Comparison of ENCODE assay signal across 8 cellular contexts in the genomic region with DNA sequence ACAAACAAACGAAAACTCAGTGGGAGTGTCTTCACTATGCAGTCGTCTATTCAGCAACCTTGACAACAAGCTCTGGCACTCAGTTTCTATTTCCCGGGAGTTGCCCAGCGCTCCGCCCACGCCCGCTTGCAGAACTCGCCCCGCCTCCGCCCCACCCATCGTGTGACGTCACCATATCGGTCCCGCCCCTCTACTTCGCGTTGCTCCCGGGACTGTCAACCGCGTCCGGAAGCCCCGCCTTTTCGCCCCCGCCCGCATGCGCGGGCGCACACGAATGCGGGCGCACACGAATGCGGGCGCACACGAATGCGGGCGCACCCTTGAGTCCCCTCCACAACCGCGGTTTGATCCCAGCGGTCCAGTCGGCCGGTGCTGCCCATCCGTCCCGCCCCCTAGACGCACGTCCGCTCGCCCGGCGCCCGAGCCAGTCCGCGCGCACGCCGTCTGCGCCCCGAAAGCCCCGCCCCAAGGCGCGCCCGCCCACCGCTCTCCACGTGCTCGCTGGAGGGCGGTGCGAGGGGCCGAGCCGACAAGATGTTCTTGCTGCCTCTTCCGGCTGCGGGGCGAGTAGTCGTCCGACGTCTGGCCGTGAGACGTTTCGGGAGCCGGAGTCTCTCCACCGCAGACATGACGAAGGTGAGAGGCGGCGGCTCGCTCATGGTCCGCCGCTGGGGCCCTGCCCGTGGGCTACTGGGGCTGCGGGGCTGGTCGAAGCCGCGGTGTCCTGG. TPM values are rescaled to one million over a fixed set of nuclear protein-coding genes. Genes with fewer than 3 reads are reported as not detected.
A peak's percentile ranks its signal among the peaks of the same experiment; 100 is the strongest.
DNase-seq lines count a peak whose midpoint lies in the region; ATAC-seq and TF ChIP-seq lines count a peak whose summit lies in the region.

A gene (plus strand): TSS at position 267 of the 728 bp plus-strand sequence. CDS start 268 bp downstream, at position 535.

- peak within 1 kb of the TSS; percentile 62 for H3K27ac ChIP-seq in IMR-90 (ENCODE audit: insufficient read depth, low read length)
- peak within 1 kb of the TSS; percentile 57 for H3K27ac ChIP-seq in epithelial cell of prostate

- intact Hi-C loops in IMR-90 (cut with micrococcal nuclease) (loop anchor here (1.0 to 5.0 kb wide), 4 partner anchors 28 to 1016 kb away; a partner anchor contains a TSS), mucosa of descending colon (cut with DNase I, micrococcal nuclease) (no loop called here)

- H2AFZ ChIP-seq in IMR-90 (replicated peaks; ENCODE audit: low read length, poor library complexity), result peak within 1 kb of the TSS; percentile 98

- peak within 1 kb of the TSS; percentile 94 for H3K4me2 ChIP-seq in IMR-90 (ENCODE audit: low read depth, low read length)

- TF ChIP-seq RAD21 in IMR-90 (IDR thresholded peaks at IDR 0.05; ENCODE audit: low read length), result no peak

- H3K79me1 ChIP-seq in IMR-90 (ENCODE audit: low read depth in 1 of 2, low read length in 2 of 2), result peaks cover 16 to 21% of the 10 kb centered on the region in 2 experiments

- H3K4me3 ChIP-seq in IMR-90 (ENCODE audit: insufficient read depth, low read depth, low read length) (peak within 1 kb of the TSS; percentile 65), mucosa of descending colon (peak within 1 kb of the TSS; percentile 79)

- peak; percentile 95 for TF ChIP-seq POLR2A in IMR-90 (IDR thresholded peaks at IDR 0.05; ENCODE audit: low read depth, low read length)

- peak within 1 kb of the TSS in 1 of 2 experiments; percentile 55; a peak in 1 of 4 replicates for H4K8ac ChIP-seq in IMR-90 (ENCODE audit: low read depth in 2 of 2, low read length in 2 of 2)

- dilution Hi-C loops in IMR-90 (cut with HindIII; ENCODE audit: low sequenced_read_pairs, unreplicated experiment), result no loop called here

- 0 out of 2 replicates have a peak within 1 kb of the TSS, but pooled peaks have one; percentile 49 for H3K56ac ChIP-seq in IMR-90 (ENCODE audit: extremely low read depth, insufficient read depth, low read length)

- H4K91ac ChIP-seq in IMR-90 (ENCODE audit: insufficient read depth, low read depth, low read length), result no peak within 1 kb of the TSS

- H3K9ac ChIP-seq in IMR-90 (ENCODE audit: low read depth, low read length), result peak within 1 kb of the TSS; percentile 66

- H2AK5ac ChIP-seq in IMR-90 (ENCODE audit: low read depth, low read length), result no peak within 1 kb of the TSS; the same call in 1 of the 2 replicates

- CTCF ChIA-PET in IMR-90 (lab: Yijun Ruan, JAX), result interaction anchor here (0.5 kb wide), 1 partner anchor 160 kb away, joined by 3 read pairs; no protein-coding TSS in a partner anchor

- POLR2A ChIA-PET in IMR-90 (lab: Charles Lee; ENCODE audit: unreplicated experiment), result no interaction called here

- H3K23ac ChIP-seq in IMR-90 (ENCODE audit: low read depth, low read length), result peak within 1 kb of the TSS; percentile 79

- no peaks in the 10 kb centered on the region for H3K27me3 ChIP-seq in IMR-90 (ENCODE audit: control insufficient read depth, insufficient read depth, low read length)

- H3K9me3 ChIP-seq in IMR-90 (ENCODE audit: control insufficient read depth, insufficient read depth, low read length) (no peaks in the 10 kb centered on the region), mucosa of descending colon (no peaks in the 10 kb centered on the region)

- no peak within 1 kb of the TSS for H2BK120ac ChIP-seq in IMR-90 (ENCODE audit: low read depth, low read length)

- ATAC-seq in GM21528 (IDR thresholded peaks at IDR 0.05; ENCODE audit: low FRiP score, unreplicated experiment), result peak; percentile 90
- ATAC-seq in IMR-90 (ENCODE audit: low read depth), result peak; percentile 97
- ATAC-seq in mucosa of descending colon, result peak; percentile 96

- no peak within 1 kb of the TSS for H2BK15ac ChIP-seq in IMR-90 (ENCODE audit: low read depth, low read length)

- H4K5ac ChIP-seq in IMR-90 (ENCODE audit: low read depth, low read length), result no peak within 1 kb of the TSS; the same call in 1 of the 2 replicates

- TF ChIP-seq CTCF in IMR-90 (conservative IDR thresholded peaks at IDR 0.05; ENCODE audit: low read depth, low read length) (0 out of 2 replicates have a peak, but pooled peaks have one; percentile 1), mucosa of descending colon (IDR thresholded peaks at IDR 0.05) (peak; percentile 1)

- peak within 1 kb of the TSS; percentile 28; the same call in 1 of the 2 replicates for H3K14ac ChIP-seq in IMR-90 (replicated peaks; ENCODE audit: low read depth, low read length)

- in situ Hi-C loops in IMR-90 (cut with MboI; ENCODE audit: low sequenced_read_pairs), result loop anchor here (25.0 kb wide), 2 partner anchors 235 to 435 kb away; a partner anchor contains a TSS

- H3K9me1 ChIP-seq in IMR-90 (ENCODE audit: insufficient read depth, low read length), result peaks cover 3% of the 10 kb centered on the region

- H3K4ac ChIP-seq in IMR-90 (ENCODE audit: low read depth, low read length), result peak within 1 kb of the TSS; percentile 31

- no peaks in the 10 kb centered on the region; the same call in 1 of the 2 replicates for H4K20me1 ChIP-seq in IMR-90 (ENCODE audit: insufficient read depth, low read length)

- H2AK9ac ChIP-seq in IMR-90 (replicated peaks; ENCODE audit: low read depth, low read length, poor library complexity), result peak within 1 kb of the TSS; percentile 87

- H2BK20ac ChIP-seq in IMR-90 (ENCODE audit: low read depth, low read length), result no peak within 1 kb of the TSS

- H3K4me1 ChIP-seq in IMR-90 (ENCODE audit: control insufficient read depth, insufficient read depth, low read length), result peaks cover 6% of the 10 kb centered on the region; the same call in 1 of the 2 replicates
- peaks cover 12% of the 10 kb centered on the region for H3K4me1 ChIP-seq in mucosa of descending colon (ENCODE audit: low read depth)

- H3K18ac ChIP-seq in IMR-90 (ENCODE audit: low read depth, low read length), result no peak within 1 kb of the TSS

- BruUV-seq in IMR-90 (replicated peaks; lab: Mats Ljungman, UMichigan), result no TSS peak

- peak; percentile 73 for DNase-seq in DMS 273 treated with DMSO at 0.1 percent for 48 hours (lab: John Stamatoyannopoulos, UW)
- DNase-seq in IMR-90, result peak; percentile 96
- peak; percentile 98 for DNase-seq in OCI-M1 (lab: John Stamatoyannopoulos, UW)
- DNase-seq in activated T-cell treated with anti-CD3 and anti-CD28 coated beads for 48 hours (ENCODE audit: low read depth), result peak; percentile 96
- peak; percentile 92 for DNase-seq in epithelial cell of prostate (ENCODE audit: low read depth, low spot score)
- peak; percentile 98 to 100 (median 100) for DNase-seq in mucosa of descending colon
- peak; percentile 97 for DNase-seq in stimulated activated CD8-positive, alpha-beta memory T cell treated with anti-CD3 and anti-CD28 coated beads, Interleukin-4, amount 100 ng/mL, for 24 hours (ENCODE audit: low read depth)

- 0% methylated on average over 62 of the region's 90 CpGs; no CpG with 5 or more reads in 1 of the 2 experiments for WGBS in IMR-90 (ENCODE audit: extremely low coverage in 2 of 2, insufficient read length in 1 of 2), 2 experiments

- peaks cover 1% of the 10 kb centered on the region; the same call in 1 of the 2 replicates for H3K36me3 ChIP-seq in IMR-90 (ENCODE audit: control insufficient read depth, insufficient read depth, low read length)
- no peaks in the 10 kb centered on the region for H3K36me3 ChIP-seq in mucosa of descending colon (ENCODE audit: low read depth)

- H2BK5ac ChIP-seq in IMR-90 (ENCODE audit: low read depth, low read length, poor library complexity, severe bottlenecking), result peak within 1 kb of the TSS; percentile 33

TF ChIP-seq in IMR-90, 13 proteins besides CTCF, POLR2A, EP300 and RAD21:
- TF ChIP-seq RFX5 (IDR thresholded peaks at IDR 0.05; ENCODE audit: low read depth, low read length) (no peak), NFE2L2 (IDR thresholded peaks at IDR 0.05; ENCODE audit: low read depth, low read length) (no peak), MXI1 (IDR thresholded peaks at IDR 0.05; ENCODE audit: borderline replicate concordance, low read depth, low read length) (peak; percentile 96; the same call in 1 of the 2 replicates), FOS (IDR thresholded peaks at IDR 0.05; ENCODE audit: low read depth, low read length) (no peak), MAZ (IDR thresholded peaks at IDR 0.05; ENCODE audit: borderline replicate concordance, low read depth, low read length) (peak; percentile 94), SMC3 (IDR thresholded peaks at IDR 0.05; ENCODE audit: low read depth, low read length) (no peak), BHLHE40 (IDR thresholded peaks at IDR 0.05; ENCODE audit: low read depth, low read length) (peak; percentile 54; the same call in 1 of the 2 replicates), CEBPB (IDR thresholded peaks at IDR 0.05; ENCODE audit: low read depth, low read length) (peak; percentile 33), MAFK (IDR thresholded peaks at IDR 0.05; ENCODE audit: low read depth, low read length) (no peak), RCOR1 (IDR thresholded peaks at IDR 0.05; ENCODE audit: insufficient replicate concordance, low read length) (no peak), CHD1 (IDR thresholded peaks at IDR 0.05; ENCODE audit: low read depth, low read length) (no peak)
- TF ChIP-seq, protein P1, sequence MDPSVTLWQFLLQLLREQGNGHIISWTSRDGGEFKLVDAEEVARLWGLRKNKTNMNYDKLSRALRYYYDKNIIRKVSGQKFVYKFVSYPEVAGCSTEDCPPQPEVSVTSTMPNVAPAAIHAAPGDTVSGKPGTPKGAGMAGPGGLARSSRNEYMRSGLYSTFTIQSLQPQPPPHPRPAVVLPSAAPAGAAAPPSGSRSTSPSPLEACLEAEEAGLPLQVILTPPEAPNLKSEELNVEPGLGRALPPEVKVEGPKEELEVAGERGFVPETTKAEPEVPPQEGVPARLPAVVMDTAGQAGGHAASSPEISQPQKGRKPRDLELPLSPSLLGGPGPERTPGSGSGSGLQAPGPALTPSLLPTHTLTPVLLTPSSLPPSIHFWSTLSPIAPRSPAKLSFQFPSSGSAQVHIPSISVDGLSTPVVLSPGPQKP (IDR thresholded peaks at IDR 0.05; ENCODE audit: borderline replicate concordance, low read depth, low read length), result no peak
- TF ChIP-seq, protein P2, sequence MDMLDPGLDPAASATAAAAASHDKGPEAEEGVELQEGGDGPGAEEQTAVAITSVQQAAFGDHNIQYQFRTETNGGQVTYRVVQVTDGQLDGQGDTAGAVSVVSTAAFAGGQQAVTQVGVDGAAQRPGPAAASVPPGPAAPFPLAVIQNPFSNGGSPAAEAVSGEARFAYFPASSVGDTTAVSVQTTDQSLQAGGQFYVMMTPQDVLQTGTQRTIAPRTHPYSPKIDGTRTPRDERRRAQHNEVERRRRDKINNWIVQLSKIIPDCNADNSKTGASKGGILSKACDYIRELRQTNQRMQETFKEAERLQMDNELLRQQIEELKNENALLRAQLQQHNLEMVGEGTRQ (IDR thresholded peaks at IDR 0.05; ENCODE audit: low read depth, low read length), result peak; percentile 89

RNA-seq across cellular contexts. Expression of the gene that starts here (rescaled TPM):
- total RNA-seq in IMR-90 (2012; rRNA removed) (91.6 and 93.0 TPM in 2 replicates), mucosa of descending colon (100 to 1,000 TPM in 1 of 3 donors, 10 to 100 TPM in 2; 55.6 to 112 (median 66.2) TPM)
- polyA plus RNA-seq in IMR-90 (2012; rRNA removed), result 52.7 and 57.9 TPM in 2 replicates
- polyA plus RNA-seq in IMR-90 (2012; cell fraction: cytosol; rRNA removed), result 18.5 and 28.9 TPM in 2 replicates
- polyA plus RNA-seq in IMR-90 (2012; cell fraction: nucleus; rRNA removed; ENCODE audit: low replicate concordance), result 7.1 and 26.9 TPM in 2 replicates

Comparison
In these comparisons a context has a peak if more than half of its experiments do, and no peak if none do; other contexts are left out.
1. Peak in every context shown above with its lines: DNase-seq, ATAC-seq, H3K4me3 ChIP-seq and H3K27ac ChIP-seq.